ENCODE assay signal across 8 cellular contexts in genomic region chr1:145846191-145846590, GRCh38. TPM values are rescaled to one million over a fixed set of nuclear protein-coding genes. Genes with fewer than 3 reads are reported as not detected.
DNase-seq lines count a peak whose midpoint lies in the region; ATAC-seq and TF ChIP-seq lines count a peak whose summit lies in the region.

No MANE protein-coding gene starts in this region.

- H2AFZ ChIP-seq in ACC112 (ENCODE audit: low read length, unreplicated experiment): peak overlapping the region; percentile 36

- H3K36me3 ChIP-seq in ACC112 (ENCODE audit: insufficient read depth, low read length): peaks cover 19% of the 10 kb centered on the region
- peaks cover 8 to 21% of the 10 kb centered on the region in 2 donors for H3K36me3 ChIP-seq in prostate gland

- no peaks in the 10 kb centered on the region for H3K79me2 ChIP-seq in ACC112 (ENCODE audit: control insufficient read depth, insufficient read depth, low read length, unreplicated experiment)

- H3K36me3 Mint-ChIP-seq in activated naive CD8-positive, alpha-beta T cell treated with anti-CD3 and anti-CD28 coated beads for 36 hours: peaks cover 3% of the 10 kb centered on the region

- TF ChIP-seq CTCF in prostate gland (IDR thresholded peaks at IDR 0.05): peak in 2 of 4 experiments; percentile 48 to 57

- intact Hi-C loops in left cardiac atrium (cut with DNase I) (loop anchor here in 1 of 2 donors (5.0 kb wide), 1 partner anchor 166 kb away; no protein-coding TSS in a partner anchor), prostate gland (cut with DNase I) (loop anchor here (5.0 kb wide), 1 partner anchor 171 kb away; no protein-coding TSS in a partner anchor)

- no peaks in the 10 kb centered on the region for H3K27me3 ChIP-seq in ACC112 (ENCODE audit: insufficient read depth, low read length)
- H3K27me3 ChIP-seq in prostate gland (replicated peaks; ENCODE audit: insufficient read depth): no peaks in the 10 kb centered on the region

- H3K27ac ChIP-seq in ACC112 (ENCODE audit: low read depth, low read length) (peak overlapping the region; percentile 23; the same call in 1 of the 2 replicates), prostate gland (peak overlapping the region; percentile 55 to 75)

- H3K9me3 Mint-ChIP-seq in activated naive CD8-positive, alpha-beta T cell treated with anti-CD3 and anti-CD28 coated beads for 36 hours: no peaks in the 10 kb centered on the region

- WGBS in prostate gland: 28% methylated on average over 3 of the region's 3 CpGs

- peaks cover 16% of the 10 kb centered on the region for H3K4me1 Mint-ChIP-seq in activated naive CD8-positive, alpha-beta T cell treated with anti-CD3 and anti-CD28 coated beads for 36 hours

- H3K9me3 ChIP-seq in prostate gland: no peaks in the 10 kb centered on the region

- TF ChIP-seq POLR2A in prostate gland (IDR thresholded peaks at IDR 0.05): no peak

- peak overlapping the region; percentile 69 for H3K4me3 ChIP-seq in ACC112 (ENCODE audit: low read depth, low read length)
- peak overlapping the region; percentile 24 to 44 for H3K4me3 ChIP-seq in prostate gland

- H3K4me1 ChIP-seq in ACC112 (ENCODE audit: control insufficient read depth, insufficient read depth, low read length, unreplicated experiment) (peaks cover 35% of the 10 kb centered on the region), prostate gland (replicated peaks) (no peaks in the 10 kb centered on the region)

- no peaks in the 10 kb centered on the region for H3K27me3 Mint-ChIP-seq in activated naive CD8-positive, alpha-beta T cell treated with anti-CD3 and anti-CD28 coated beads for 36 hours

- peak overlapping the region; percentile 65 for H3K27ac Mint-ChIP-seq in activated naive CD8-positive, alpha-beta T cell treated with anti-CD3 and anti-CD28 coated beads for 36 hours

- peak; percentile 68 for DNase-seq in GM03348 (ENCODE audit: low spot score)
- DNase-seq in NCI-H1092 (lab: John Stamatoyannopoulos, UW): peak; percentile 30
- DNase-seq in activated naive CD8-positive, alpha-beta T cell treated with anti-CD3 and anti-CD28 coated beads for 36 hours: peak; percentile 23
- no peak for DNase-seq in left cardiac atrium
- no peak for DNase-seq in prostate gland (ENCODE audit: low spot score)
- DNase-seq in kidney glomerular epithelial cell (lab: John Stamatoyannopoulos, UW): no peak

- H3K4me3 Mint-ChIP-seq in activated naive CD8-positive, alpha-beta T cell treated with anti-CD3 and anti-CD28 coated beads for 36 hours: no peak overlapping the region

- peak; percentile 52 to 54 for ATAC-seq in left cardiac atrium
- ATAC-seq in HG03521 (IDR thresholded peaks at IDR 0.05; ENCODE audit: unreplicated experiment): no peak

RNA-seq across cellular contexts. Expression of gene NUDT17, which starts 0.8 kb away (rescaled TPM):
- 1 to 10 TPM; 3.6 to 3.8 TPM for total RNA-seq in activated naive CD8-positive, alpha-beta T cell treated with anti-CD3 and anti-CD28 coated beads for 36 hours
- total RNA-seq in left cardiac atrium (1 to 10 TPM; 3.6 to 3.7 TPM), prostate gland (1 to 10 TPM; 3.5 to 8.6 TPM)

RNA-seq across cellular contexts. Expression of gene PIAS3, which starts 12.7 kb away (rescaled TPM):
- 10 to 100 TPM; 14.7 to 16.4 TPM for total RNA-seq in activated naive CD8-positive, alpha-beta T cell treated with anti-CD3 and anti-CD28 coated beads for 36 hours
- total RNA-seq in left cardiac atrium (10 to 100 TPM; 15.0 to 17.1 TPM), prostate gland (10 to 100 TPM; 41.7 to 48.8 TPM)

RNA-seq across cellular contexts. Expression of gene POLR3C, which starts 22.2 kb away (rescaled TPM):
- 10 to 100 TPM; 59.2 to 62.0 TPM for total RNA-seq in activated naive CD8-positive, alpha-beta T cell treated with anti-CD3 and anti-CD28 coated beads for 36 hours
- total RNA-seq in left cardiac atrium: 10 to 100 TPM; 13.3 to 17.0 TPM
- total RNA-seq in prostate gland: 10 to 100 TPM; 22.5 to 48.0 TPM

RNA-seq across cellular contexts. Expression of gene RNF115, which starts 22.3 kb away (rescaled TPM):
- total RNA-seq in activated naive CD8-positive, alpha-beta T cell treated with anti-CD3 and anti-CD28 coated beads for 36 hours: 10 to 100 TPM; 14.3 to 15.5 TPM
- total RNA-seq in left cardiac atrium: 10 to 100 TPM; 27.7 to 34.4 TPM
- total RNA-seq in prostate gland: 10 to 100 TPM; 12.5 to 21.4 TPM

RNA-seq across cellular contexts. Expression of gene ANKRD35, which starts 39.5 kb away (rescaled TPM):
- under 1 TPM; 0.58 to 0.64 TPM for total RNA-seq in activated naive CD8-positive, alpha-beta T cell treated with anti-CD3 and anti-CD28 coated beads for 36 hours
- total RNA-seq in left cardiac atrium: 1 to 10 TPM; 1.5 to 2.0 TPM
- 1 to 10 TPM; 6.6 to 7.5 TPM for total RNA-seq in prostate gland

Comparison
In these comparisons a context has a peak if more than half of its experiments do, and no peak if none do; other contexts are left out.
1. DNase-seq: peak in GM03348 (single experiment), NCI-H1092 (single experiment) and activated naive CD8-positive, alpha-beta T cell treated with anti-CD3 and anti-CD28 coated beads for 36 hours (single experiment); none in left cardiac atrium (single experiment), prostate gland (single experiment) and kidney glomerular epithelial cell (single experiment).